Comparison of ENCODE assay signal across 1 cellular context in genomic region chr3:150733936-150734794, GRCh38.
TF ChIP-seq lines count a peak whose summit lies in the region.

No MANE protein-coding gene starts in this region.

TF ChIP-seq in HepG2, 621 proteins besides CTCF, POLR2A, EP300 and RAD21 (continued from another document and continues in another):
- TF ChIP-seq HDAC2 (CRISPR knock-in tag; IDR thresholded peaks at IDR 0.05) (0 out of 2 replicates have a peak, but pooled peaks have one; percentile 58), ZNF607 (CRISPR knock-in tag; IDR thresholded peaks at IDR 0.05; ENCODE audit: borderline replicate concordance) (no peak), TEAD2 (CRISPR knock-in tag; IDR thresholded peaks at IDR 0.05) (0 out of 2 replicates have a peak, but pooled peaks have one; percentile 36), ZBTB42 (CRISPR knock-in tag; IDR thresholded peaks at IDR 0.05) (no peak), ZNF263 (CRISPR knock-in tag; IDR thresholded peaks at IDR 0.05) (no peak), FOXP4 (CRISPR knock-in tag; IDR thresholded peaks at IDR 0.05) (peak; percentile 64), AGO2 (optimal IDR thresholded peaks at IDR 0.05; ENCODE audit: low read depth, low read length) (no peak), PATZ1 (CRISPR knock-in tag; IDR thresholded peaks at IDR 0.05) (peak; percentile 17; the same call in 1 of the 2 replicates), ZNF343 (CRISPR knock-in tag; IDR thresholded peaks at IDR 0.05) (no peak), ZHX2 (IDR thresholded peaks at IDR 0.05; ENCODE audit: low read depth) (no peak), ZHX2 (CRISPR knock-in tag; IDR thresholded peaks at IDR 0.05; ENCODE audit: borderline replicate concordance) (no peak), SNAPC2 (CRISPR knock-in tag; IDR thresholded peaks at IDR 0.05) (no peak), MXD3 (CRISPR knock-in tag; IDR thresholded peaks at IDR 0.05) (no peak), ZBTB46 (CRISPR knock-in tag; IDR thresholded peaks at IDR 0.05; ENCODE audit: borderline replicate concordance) (no peak), BHLHE40 (IDR thresholded peaks at IDR 0.05; ENCODE audit: low read length) (peak; percentile 1; the same call in 1 of the 2 replicates), ASH2L (IDR thresholded peaks at IDR 0.05; ENCODE audit: insufficient read length, low read depth, low read length) (peak; percentile 61), ZNF597 (CRISPR knock-in tag; IDR thresholded peaks at IDR 0.05) (no peak), ARID3A (IDR thresholded peaks at IDR 0.05; ENCODE audit: low read depth, low read length) (no peak; the same call in 1 of the 2 replicates), TFAP4 (IDR thresholded peaks at IDR 0.05; ENCODE audit: borderline replicate concordance, low read depth) (no peak), ETV5 (CRISPR knock-in tag; IDR thresholded peaks at IDR 0.05; ENCODE audit: borderline replicate concordance) (peak; percentile 65; the same call in 1 of the 2 replicates), ZNF614 (CRISPR knock-in tag; IDR thresholded peaks at IDR 0.05; ENCODE audit: borderline replicate concordance) (no peak), ATF2 (CRISPR knock-in tag; IDR thresholded peaks at IDR 0.05) (no peak), RBM22 (optimal IDR thresholded peaks at IDR 0.05; ENCODE audit: low read length) (no peak), FOXK1 (CRISPR knock-in tag; IDR thresholded peaks at IDR 0.05; ENCODE audit: borderline replicate concordance, low read depth) (peak; percentile 46; the same call in 1 of the 2 replicates), ZNF543 (CRISPR knock-in tag; IDR thresholded peaks at IDR 0.05) (peak; percentile 33; the same call in 1 of the 2 replicates), TP53 (CRISPR knock-in tag; conservative IDR thresholded peaks at IDR 0.05) (no peak), GATAD1 (CRISPR knock-in tag; IDR thresholded peaks at IDR 0.05) (no peak), SATB2 (CRISPR knock-in tag; IDR thresholded peaks at IDR 0.05) (no peak), ZNF30 (CRISPR knock-in tag; IDR thresholded peaks at IDR 0.05) (no peak), CAMTA2 (CRISPR knock-in tag; IDR thresholded peaks at IDR 0.05; ENCODE audit: borderline replicate concordance) (no peak), ZNF264 (CRISPR knock-in tag; IDR thresholded peaks at IDR 0.05) (no peak), ISL2 (CRISPR knock-in tag; IDR thresholded peaks at IDR 0.05) (peak; percentile 52; the same call in 1 of the 2 replicates), YEATS4 (CRISPR knock-in tag; IDR thresholded peaks at IDR 0.05; ENCODE audit: borderline replicate concordance) (0 out of 2 replicates have a peak, but pooled peaks have one; percentile 56), FUBP1 (CRISPR knock-in tag; IDR thresholded peaks at IDR 0.05; ENCODE audit: borderline replicate concordance) (no peak), HOXD1 (CRISPR knock-in tag; IDR thresholded peaks at IDR 0.05) (no peak), PBX2 (CRISPR knock-in tag; IDR thresholded peaks at IDR 0.05) (no peak), ZNF720 (CRISPR knock-in tag; IDR thresholded peaks at IDR 0.05) (no peak), ZNF891 (CRISPR knock-in tag; IDR thresholded peaks at IDR 0.05) (no peak)
